Comparison of ENCODE assay signal across 8 cellular contexts in the genomic region with DNA sequence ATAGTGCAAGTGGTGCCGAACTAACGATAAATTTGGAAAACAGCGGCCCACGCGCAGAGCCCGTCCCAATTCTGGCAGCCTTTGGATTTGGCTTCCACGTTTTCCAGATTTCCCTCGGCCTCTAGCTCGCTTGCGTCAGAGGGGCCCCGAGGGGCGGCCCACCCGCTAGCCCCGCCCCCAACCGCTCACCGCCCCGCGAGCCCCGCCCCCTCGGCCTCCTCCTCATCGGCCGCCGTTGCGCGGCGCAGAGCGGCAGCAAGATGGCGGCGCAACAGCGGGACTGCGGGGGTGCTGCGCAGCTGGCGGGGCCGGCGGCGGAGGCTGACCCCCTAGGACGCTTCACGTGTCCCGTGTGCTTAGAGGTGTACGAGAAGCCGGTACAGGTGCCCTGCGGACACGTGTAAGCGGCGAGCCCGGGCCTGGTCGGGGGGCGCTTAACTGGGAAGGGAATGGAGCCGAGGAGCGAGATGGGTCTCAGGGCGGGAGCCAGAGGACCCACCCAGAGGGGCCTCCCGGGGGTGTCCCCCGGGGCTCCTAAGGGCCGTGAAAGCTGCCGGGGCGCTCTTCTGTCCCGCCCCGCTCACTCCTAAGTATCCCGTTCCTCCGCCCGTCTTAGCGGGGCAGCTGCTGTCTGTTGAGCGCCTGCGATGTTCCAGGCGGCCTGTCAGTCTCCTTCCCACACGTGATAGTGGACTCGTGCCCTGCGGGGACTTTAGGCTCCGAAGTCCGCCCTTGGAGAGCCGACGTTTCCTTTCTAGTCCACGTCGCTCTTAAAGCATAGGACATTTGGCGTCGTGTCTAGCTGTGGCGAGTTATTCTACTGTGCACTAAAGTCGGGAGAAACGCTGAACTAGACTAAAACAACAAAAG. TPM values are rescaled to one million over a fixed set of nuclear protein-coding genes. Genes with fewer than 3 reads are reported as not detected.
A peak's percentile ranks its signal among the peaks of the same experiment; 100 is the strongest.
DNase-seq lines count a peak whose midpoint lies in the region; ATAC-seq and TF ChIP-seq lines count a peak whose summit lies in the region.

A gene with protein sequence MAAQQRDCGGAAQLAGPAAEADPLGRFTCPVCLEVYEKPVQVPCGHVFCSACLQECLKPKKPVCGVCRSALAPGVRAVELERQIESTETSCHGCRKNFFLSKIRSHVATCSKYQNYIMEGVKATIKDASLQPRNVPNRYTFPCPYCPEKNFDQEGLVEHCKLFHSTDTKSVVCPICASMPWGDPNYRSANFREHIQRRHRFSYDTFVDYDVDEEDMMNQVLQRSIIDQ (plus strand): TSS at position 245 of the 870 bp plus-strand sequence. CDS start 16 bp downstream, at position 261.

- 0 to 2% (median 0%) methylated on average over 24 to 79 of the region's 79 CpGs for WGBS in adrenal gland, 4 donors
- 0 to 1% (median 0%) methylated on average over 45 to 79 of the region's 79 CpGs for WGBS in heart left ventricle, 4 donors
- WGBS in transverse colon (ENCODE audit: low coverage in 1 of 2), 2 donors, result 0 to 2% methylated on average over 6 to 70 of the region's 79 CpGs

- H3K36me3 ChIP-seq in GM06990 (ENCODE audit: control insufficient read depth, insufficient read depth, low read length) (peaks cover 7% of the 10 kb centered on the region), adrenal gland (replicated peaks in 1 of 2) (peaks cover 0 to 12% of the 10 kb centered on the region in 2 donors), heart left ventricle (peaks cover 0 to 24% (median 13%) of the 10 kb centered on the region in 9 donors), transverse colon (peaks cover 0 to 6% (median 2%) of the 10 kb centered on the region in 4 donors)

- peak; percentile 90 for DNase-seq in GM06990 (ENCODE audit: extremely low read depth, insufficient read length)
- peak; percentile 91 for DNase-seq in NCI-H1417 treated with DMSO at 0.1 percent for 48 hours (lab: John Stamatoyannopoulos, UW)
- DNase-seq in adrenal gland, result peak; percentile 88 to 96 (median 93)
- peak; percentile 89 to 95 (median 94) for DNase-seq in heart left ventricle
- peak; percentile 85 to 98 (median 91) for DNase-seq in posterior cingulate gyrus
- peak; percentile 95 for DNase-seq in transverse colon

- no peaks in the 10 kb centered on the region for H3K9me3 ChIP-seq in adrenal gland (replicated peaks in 1 of 3)
- H3K9me3 ChIP-seq in heart left ventricle, result no peaks in the 10 kb centered on the region
- no peaks in the 10 kb centered on the region for H3K9me3 ChIP-seq in transverse colon

- H3K27ac ChIP-seq in adrenal gland, result peak within 1 kb of the TSS; percentile 45 to 95 (median 93)
- H3K27ac ChIP-seq in heart left ventricle, result peak within 1 kb of the TSS; percentile 77 to 98 (median 93)
- peak within 1 kb of the TSS; percentile 92 to 97 (median 96) for H3K27ac ChIP-seq in transverse colon

- peak; percentile 63 for ATAC-seq in HG02571 (IDR thresholded peaks at IDR 0.05; ENCODE audit: unreplicated experiment)
- ATAC-seq in heart left ventricle, result peak; percentile 77 to 94 (median 92)

- in situ Hi-C loops in transverse colon (cut with MboI; ENCODE audit: low pct_ligation_motif_present in 1 of 4, low pct_unique_long_range_greater_than_20kb in 1 of 4, low sequenced_read_pairs in 3 of 4), result no loop called here

- TF ChIP-seq CTCF in GM06990 (IDR thresholded peaks at IDR 0.05; ENCODE audit: insufficient read depth, low read length, poor library complexity, severe bottlenecking) (no peak), adrenal gland (IDR thresholded peaks at IDR 0.05) (no peak), heart left ventricle (IDR thresholded peaks at IDR 0.05) (peak in 4 of 12 donors; percentile 15 to 45 (median 26)), transverse colon (IDR thresholded peaks at IDR 0.05) (no peak)

- TF ChIP-seq POLR2A in adrenal gland (IDR thresholded peaks at IDR 0.05) (peak; percentile 92 to 96), heart left ventricle (IDR thresholded peaks at IDR 0.05) (peak; percentile 46 to 85), transverse colon (IDR thresholded peaks at IDR 0.05) (peak; percentile 97)

- peak within 1 kb of the TSS; percentile 100 for H3K4me3 ChIP-seq in GM06990 (replicated peaks; ENCODE audit: low read depth, low read length)
- peak within 1 kb of the TSS; percentile 0 to 90 (median 68) for H3K4me3 ChIP-seq in adrenal gland
- H3K4me3 ChIP-seq in heart left ventricle, result peak within 1 kb of the TSS; percentile 69 to 100 (median 97)
- peak within 1 kb of the TSS; percentile 75 to 99 (median 87) for H3K4me3 ChIP-seq in transverse colon

- TF ChIP-seq EP300 in transverse colon (IDR thresholded peaks at IDR 0.05; ENCODE audit: low read depth), result no peak

- H3K4me1 ChIP-seq in adrenal gland (replicated peaks in 1 of 2) (peaks cover 23 to 38% of the 10 kb centered on the region in 2 donors), heart left ventricle (peaks cover 9 to 49% (median 32%) of the 10 kb centered on the region in 12 donors), transverse colon (peaks cover 20 to 38% (median 28%) of the 10 kb centered on the region in 4 donors)

- H3K27me3 ChIP-seq in GM06990 (replicated peaks; ENCODE audit: control insufficient read depth, insufficient read depth, low read length), result no peaks in the 10 kb centered on the region
- H3K27me3 ChIP-seq in adrenal gland, result no peaks in the 10 kb centered on the region
- H3K27me3 ChIP-seq in heart left ventricle, result no peaks in the 10 kb centered on the region
- no peaks in the 10 kb centered on the region for H3K27me3 ChIP-seq in transverse colon

- intact Hi-C loops in T-helper 1 cell treated with Interleukin-12 subunit alpha and Interleukin-12 subunit beta and Interleukin-4 antibody, amounts not matched to agents 30 ng/mL and 1 ng/mL, for 36 hours (cut with micrococcal nuclease), result loop anchor here (1.0 to 5.0 kb wide), 9 partner anchors 8 to 889 kb away; a partner anchor contains a TSS
- intact Hi-C loops in adrenal gland (cut with DNase I), result no loop called here
- intact Hi-C loops in heart left ventricle (cut with DNase I), result no loop called here
- intact Hi-C loops in posterior cingulate gyrus (cut with DNase I), result no loop called here
- intact Hi-C loops in transverse colon (cut with DNase I; ENCODE audit: low total_unique reads), result no loop called here

RNA-seq across cellular contexts. Expression of the gene that starts here (rescaled TPM):
- total RNA-seq in T-helper 1 cell treated with Interleukin-12 subunit alpha and Interleukin-12 subunit beta and Interleukin-4 antibody, amounts not matched to agents 30 ng/mL and 1 ng/mL, for 36 hours, result 58.3 and 63.9 TPM in 2 replicates
- 100 to 1,000 TPM in 4 of 8 donors, 10 to 100 TPM in 4; 62.5 to 201 (median 100) TPM for total RNA-seq in adrenal gland
- polyA plus RNA-seq in adrenal gland, result 10 to 100 TPM; 26.9 to 47.8 (median 41.3) TPM
- 100 to 1,000 TPM in 2 of 9 donors, 10 to 100 TPM in 7; 42.1 to 128 (median 52.4) TPM for total RNA-seq in heart left ventricle
- 10 to 100 TPM; 36.5 to 48.5 TPM for polyA plus RNA-seq in heart left ventricle
- 100 to 1,000 TPM; 108 to 271 (median 217) TPM for total RNA-seq in transverse colon

Comparison
In these comparisons a context has a peak if more than half of its experiments do, and no peak if none do; other contexts are left out.
1. Peak in every context shown above with its lines: DNase-seq, ATAC-seq, H3K4me3 ChIP-seq and H3K27ac ChIP-seq.